Comparison of ENCODE assay signal across 10 cellular contexts in genomic region chr14:50530358-50530757, GRCh38. TPM values are rescaled to one million over a fixed set of nuclear protein-coding genes. Genes with fewer than 3 reads are reported as not detected.
DNase-seq lines count a peak whose midpoint lies in the region; ATAC-seq, FAIRE-seq and TF ChIP-seq lines count a peak whose summit lies in the region.
"Had no signal": no experiment of that assay in that cellular context is flagged by ENCODE, and none has a peak within 500 bp of the region (broad histone marks: within the 10 kb centered on the region; RNA-seq: fewer than 3 reads in every experiment).

No MANE protein-coding gene starts in this region.

- no peak overlapping the region for H3K23ac ChIP-seq in H1 (ENCODE audit: insufficient read length)

- no peak overlapping the region for H2BK5ac ChIP-seq in H1 (ENCODE audit: low read depth, low read length)

- intact Hi-C loops in Calu3 (cut with micrococcal nuclease; ENCODE audit: unreplicated experiment) (loop anchor here (5.0 to 10.0 kb wide), 4 partner anchors 88 to 666 kb away; partner anchors contain the start of genes CDKL1 and VCPKMT), PC-3 (cut with micrococcal nuclease) (loop anchor here (1.0 to 5.0 kb wide), 4 partner anchors 9 to 298 kb away; partner anchors contain the start of gene SOS2)

- H3K27ac ChIP-seq in PC-3 (ENCODE audit: low read length) = peak overlapping the region; percentile 72
- H3K27ac ChIP-seq in H1 (ENCODE audit: low read depth, low read length) = no peak overlapping the region
- H3K27ac ChIP-seq in osteoblast (ENCODE audit: low read depth, low read length) = peak overlapping the region; percentile 86

- no peak for TF ChIP-seq CTCF in Calu3 (IDR thresholded peaks at IDR 0.05; ENCODE audit: unreplicated experiment)
- no peak for TF ChIP-seq CTCF in PC-3 (conservative IDR thresholded peaks at IDR 0.05; ENCODE audit: low read depth, low read length)
- no peak for TF ChIP-seq CTCF in H1 (IDR thresholded peaks at IDR 0.05; ENCODE audit: control extremely low read depth in 1 of 3, insufficient read depth in 1 of 3, low read depth in 1 of 3, low read length in 3 of 3)
- TF ChIP-seq CTCF in osteoblast (IDR thresholded peaks at IDR 0.05; ENCODE audit: extremely low read depth, low read depth, low read length) = no peak

- H4K8ac ChIP-seq in H1 (ENCODE audit: extremely low read depth, insufficient read depth, low read length) = no peak overlapping the region

- CTCF ChIA-PET in Calu3 (lab: Charles Lee) (no interaction called here), PC-3 (lab: Charles Lee) (interaction anchor here (0.6 to 0.7 kb wide), 2 partner anchors 17 to 76 kb away, joined by 3 read pairs; no protein-coding TSS in a partner anchor), H1 (lab: Charles Lee; ENCODE audit: partially characterized antibody) (no interaction called here)

- H3K36me3 Mint-ChIP-seq in Calu3 (ENCODE audit: insufficient read depth, unreplicated experiment) = peaks cover 33% of the 10 kb centered on the region

- FAIRE-seq in H1 (lab: Jason Lieb, UNC) = no peak

- BruUV-seq in Calu3 (replicated peaks; lab: Mats Ljungman, UMichigan) (no TSS peak), PC-3 (replicated peaks; lab: Mats Ljungman, UMichigan) (no TSS peak)

- no peak for TF ChIP-seq POLR2A in H1 (IDR thresholded peaks at IDR 0.05; ENCODE audit: control extremely low read depth in 1 of 2, low read depth in 2 of 2, low read length in 2 of 2)

- H3K36me3 ChIP-seq in PC-3 (ENCODE audit: low read depth, low read length) = no peaks in the 10 kb centered on the region
- H3K36me3 ChIP-seq in H1 (ENCODE audit: control insufficient read depth in 2 of 4, insufficient read depth in 4 of 4, low read length in 3 of 4) = no peaks in the 10 kb centered on the region; a peak in 1 of 8 replicates
- H3K36me3 ChIP-seq in osteoblast (ENCODE audit: insufficient read depth, low read length) = no peaks in the 10 kb centered on the region

- H3F3A ChIP-seq in PC-3 (ENCODE audit: low read length, unreplicated experiment) = no peaks in the 10 kb centered on the region

- H3K9me2 ChIP-seq in PC-3 (replicated peaks; ENCODE audit: low read length) = no peaks in the 10 kb centered on the region

- H4K91ac ChIP-seq in H1 (replicated peaks; ENCODE audit: insufficient read length, low read length) = no peak overlapping the region

- H3K27me3 ChIP-seq in PC-3 (ENCODE audit: low read length) = no peaks in the 10 kb centered on the region
- no peaks in the 10 kb centered on the region for H3K27me3 ChIP-seq in H1 (replicated peaks in 1 of 4; ENCODE audit: control insufficient read depth in 3 of 4, extremely low read depth in 1 of 4, insufficient read depth in 3 of 4, low read length in 3 of 4)
- H3K27me3 ChIP-seq in osteoblast (ENCODE audit: insufficient read depth, low read length) = no peaks in the 10 kb centered on the region

- H3K79me1 ChIP-seq in H1 (ENCODE audit: low read depth, low read length) = no peaks in the 10 kb centered on the region

- H3K4me1 ChIP-seq in PC-3 (ENCODE audit: insufficient read depth, low read length) = peaks cover 50% of the 10 kb centered on the region
- peaks cover 0 to 6% (median 5%) of the 10 kb centered on the region in 4 experiments; a peak in 3 of 7 replicates for H3K4me1 ChIP-seq in H1 (replicated peaks in 1 of 4; ENCODE audit: control insufficient read depth in 3 of 4, insufficient read depth in 4 of 4, low read length in 3 of 4)
- H3K4me1 ChIP-seq in osteoblast (ENCODE audit: insufficient read depth, low read length) = peaks cover 33% of the 10 kb centered on the region

- H3K4me1 Mint-ChIP-seq in Calu3 (ENCODE audit: low read depth, unreplicated experiment) = peaks cover 39% of the 10 kb centered on the region

- H3K56ac ChIP-seq in H1 (replicated peaks; ENCODE audit: insufficient read length, low read depth, low read length) = no peak overlapping the region

- peak overlapping the region; percentile 95 for H3K9ac ChIP-seq in PC-3 (ENCODE audit: low read length)
- no peak overlapping the region for H3K9ac ChIP-seq in H1 (replicated peaks in 1 of 4; ENCODE audit: extremely low read depth in 1 of 4, low read depth in 3 of 4, low read length in 3 of 4)

- H4K20me1 ChIP-seq in PC-3 (ENCODE audit: low read length) = peaks cover 35% of the 10 kb centered on the region
- H4K20me1 ChIP-seq in H1 (replicated peaks in 1 of 2; ENCODE audit: control insufficient read depth in 1 of 2, insufficient read depth in 2 of 2, low read length in 2 of 2) = peaks cover 0 to 6% of the 10 kb centered on the region in 2 experiments
- H4K20me1 ChIP-seq in osteoblast (ENCODE audit: insufficient read depth, low read length) = peaks cover 8% of the 10 kb centered on the region

- H3K18ac ChIP-seq in H1 (ENCODE audit: extremely low read depth, low read length) = no peak overlapping the region

- peak overlapping the region; percentile 93 for H3K4me2 ChIP-seq in PC-3 (ENCODE audit: low read length)
- H3K4me2 ChIP-seq in H1 (ENCODE audit: insufficient read depth in 1 of 2, low read depth in 2 of 2, low read length in 2 of 2) = peak overlapping the region; percentile 77 to 88
- H3K4me2 ChIP-seq in osteoblast (ENCODE audit: insufficient read depth, low read length) = peak overlapping the region; percentile 87

- WGBS in H1 (ENCODE audit: extremely low coverage in 1 of 2, insufficient coverage in 1 of 2, insufficient read length in 1 of 2, insufficient replicate concordance in 2 of 2, low coverage in 1 of 2, low lambda C conversion rate in 2 of 2, missing lambda C conversion rate in 1 of 2), 2 experiments = 70% methylated on average over 1 of the region's 1 CpG; no CpG with 5 or more reads in 1 of the 2 experiments

- no peak overlapping the region for H4K5ac ChIP-seq in H1 (ENCODE audit: insufficient read length, low read depth, low read length)

- no peak for DNase-seq in Calu3
- DNase-seq in PC-3 = peak; percentile 81
- DNase-seq in H1 (ENCODE audit: low read depth in 1 of 2, low spot score in 2 of 2) = no peak
- DNase-seq in osteoblast (ENCODE audit: insufficient read length, low spot score, missing footprints) = peak; percentile 65
- no peak for DNase-seq in SKM-1 (lab: John Stamatoyannopoulos, UW; ENCODE audit: unreplicated experiment)
- no peak for DNase-seq in stimulated activated CD8-positive, alpha-beta memory T cell treated with anti-CD3 and anti-CD28 coated beads, Interleukin-4, amount 100 ng/mL, for 48 hours
- no peak for DNase-seq in NCI-H2029 (lab: John Stamatoyannopoulos, UW)
- DNase-seq: activated CD4-positive, CD25-positive, alpha-beta regulatory T cell treated with anti-CD3 and anti-CD28 coated beads, Interleukin-2, amount 50 U/mL, for 72 hours; KBM-7 had no signal

- no peak overlapping the region for H2AFZ ChIP-seq in PC-3 (ENCODE audit: low read length)
- H2AFZ ChIP-seq in H1 (ENCODE audit: low read length) = no peak overlapping the region
- no peak overlapping the region for H2AFZ ChIP-seq in osteoblast (ENCODE audit: low read length)

- no peak for TF ChIP-seq EP300 in H1 (IDR thresholded peaks at IDR 0.05; ENCODE audit: borderline replicate concordance in 1 of 2, low read depth in 2 of 2, low read length in 2 of 2)

- peaks cover 70% of the 10 kb centered on the region for H3K79me2 ChIP-seq in PC-3 (ENCODE audit: low read length)
- H3K79me2 ChIP-seq in H1 (ENCODE audit: control insufficient read depth in 1 of 2, insufficient read depth in 2 of 2, low read length in 2 of 2) = peaks cover 7 to 63% of the 10 kb centered on the region in 2 experiments
- peaks cover 71% of the 10 kb centered on the region for H3K79me2 ChIP-seq in osteoblast (ENCODE audit: insufficient read depth, low read length)

- no peak for TF ChIP-seq RAD21 in H1 (IDR thresholded peaks at IDR 0.05 in 1 of 2, conservative IDR thresholded peaks at IDR 0.05 in 1 of 2; ENCODE audit: low read depth in 2 of 2, low read length in 2 of 2)

- H2AK5ac ChIP-seq in H1 (ENCODE audit: low read depth, low read length) = no peak overlapping the region

- no peak overlapping the region for H2BK12ac ChIP-seq in H1 (ENCODE audit: low read depth, low read length)

- ATAC-seq in PC-3 (peak; percentile 14), GM18861 (IDR thresholded peaks at IDR 0.05; ENCODE audit: unreplicated experiment) (no peak)

- no peak overlapping the region for H2BK20ac ChIP-seq in H1 (ENCODE audit: low read length)

- no peak overlapping the region for H3K14ac ChIP-seq in H1 (ENCODE audit: insufficient read length)

- peaks cover 11% of the 10 kb centered on the region for H3K23me2 ChIP-seq in H1 (ENCODE audit: low read depth, low read length)

- H3K9me3 ChIP-seq in PC-3 (ENCODE audit: low read length) = no peaks in the 10 kb centered on the region
- H3K9me3 ChIP-seq in H1 (ENCODE audit: insufficient read depth in 2 of 2, low read depth in 1 of 2, low read length in 1 of 2) = no peaks in the 10 kb centered on the region
- no peaks in the 10 kb centered on the region for H3K9me3 ChIP-seq in osteoblast (ENCODE audit: low read depth, low read length)

- no peaks in the 10 kb centered on the region for H3K9me3 Mint-ChIP-seq in Calu3 (ENCODE audit: low read depth, unreplicated experiment)

- no peak overlapping the region for H2BK15ac ChIP-seq in H1 (ENCODE audit: low read length)

- H3K4ac ChIP-seq in H1 (replicated peaks; ENCODE audit: insufficient read length, low read depth, low read length) = no peak overlapping the region

- H3K27ac Mint-ChIP-seq in Calu3 (ENCODE audit: unreplicated experiment) = peak overlapping the region; percentile 13

- no peak overlapping the region for H2BK120ac ChIP-seq in H1 (replicated peaks; ENCODE audit: low read depth, low read length)

- peak overlapping the region; percentile 82 for H3K4me3 ChIP-seq in PC-3 (ENCODE audit: low read length)
- H3K4me3 ChIP-seq in H1 (ENCODE audit: extremely low read depth in 1 of 4, insufficient read depth in 2 of 4, low read depth in 3 of 4, low read length in 4 of 4) = peak overlapping the region in 2 of 4 experiments; percentile 75 to 91; a peak in 3 of 8 replicates
- H3K4me3 ChIP-seq in osteoblast (ENCODE audit: insufficient read depth, low read length) = peak overlapping the region; percentile 85

- H3K27me3 Mint-ChIP-seq in Calu3 (ENCODE audit: unreplicated experiment) = no peaks in the 10 kb centered on the region

- POLR2A ChIA-PET in PC-3 (lab: Charles Lee; ENCODE audit: unreplicated experiment) = interaction anchor here (0.6 to 0.8 kb wide), 2 partner anchors 30 to 77 kb away, joined by 3 to 8 read pairs; partner anchors contain the start of gene ATL1
- POLR2A ChIA-PET in H1 (lab: Charles Lee; ENCODE audit: partially characterized antibody) = no interaction called here

- peak overlapping the region; percentile 67 for H3K4me3 Mint-ChIP-seq in Calu3 (ENCODE audit: low read depth, unreplicated experiment)

RNA-seq across cellular contexts. Expression of gene MAP4K5, which starts 2.0 kb away (rescaled TPM):
- total RNA-seq in Calu3 (2022) = 67.4 and 69.0 TPM in 2 replicates
- 111 and 120 TPM in 2 replicates for total RNA-seq in PC-3 (2014; rRNA removed)
- total RNA-seq in H1 (2021; fragmentation: NEBNext Ultra II Directional; extraction: Animal tissue kit (Norgen Biotek cat#: 25700)) = 34.5 and 35.3 TPM in 2 replicates
- polyA plus RNA-seq in H1 (2011; rRNA removed) = 7.6 and 9.2 TPM in 2 replicates
- 12.8 TPM for polyA plus RNA-seq in H1 (2011; cell fraction: cytosol; rRNA removed)
- 20.2 TPM for polyA plus RNA-seq in H1 (2011; cell fraction: nucleus; rRNA removed)
- polyA plus RNA-seq in H1 (2012, experiment 1 of 2) = 9.0 to 16.8 TPM (median 12.9 TPM) in 4 replicates
- polyA plus RNA-seq in H1 (2012, experiment 2 of 2) = 0.92 TPM
- polyA plus RNA-seq in H1 (2013, experiment 1 of 2) = 19.2 TPM
- polyA plus RNA-seq in H1 (2013, experiment 2 of 2) = 18.2 TPM
- polyA minus RNA-seq in H1 (2011; rRNA and poly(A)+ RNA removed) = 9.2 and 12.0 TPM in 2 replicates
- 13.9 TPM for polyA minus RNA-seq in H1 (2011; cell fraction: cytosol; rRNA and poly(A)+ RNA removed)
- polyA minus RNA-seq in H1 (2011; cell fraction: nucleus; rRNA and poly(A)+ RNA removed) = 43.1 TPM
- 105 and 134 TPM in 2 replicates for total RNA-seq in osteoblast

RNA-seq across cellular contexts. Expression of gene ATL1, which starts 29.6 kb away (rescaled TPM):
- total RNA-seq in Calu3 (2022) (3.1 and 4.9 TPM in 2 replicates), PC-3 (2014; rRNA removed) (0.63 and 1.3 TPM in 2 replicates), osteoblast (6.5 and 8.5 TPM in 2 replicates)
- total RNA-seq in H1 (2021; fragmentation: NEBNext Ultra II Directional; extraction: Animal tissue kit (Norgen Biotek cat#: 25700)) = 4.2 and 5.9 TPM in 2 replicates
- 2.1 and 4.0 TPM in 2 replicates for polyA plus RNA-seq in H1 (2011; rRNA removed)
- 4.3 TPM for polyA plus RNA-seq in H1 (2011; cell fraction: cytosol; rRNA removed)
- 3.4 TPM for polyA plus RNA-seq in H1 (2011; cell fraction: nucleus; rRNA removed)
- 3.9 to 5.0 TPM (median 4.6 TPM) in 4 replicates for polyA plus RNA-seq in H1 (2012, experiment 1 of 2)
- 0.38 TPM for polyA plus RNA-seq in H1 (2012, experiment 2 of 2)
- 4.5 TPM for polyA plus RNA-seq in H1 (2013, experiment 1 of 2)
- 5.7 TPM for polyA plus RNA-seq in H1 (2013, experiment 2 of 2)
- 6.0 and 7.2 TPM in 2 replicates for polyA minus RNA-seq in H1 (2011; rRNA and poly(A)+ RNA removed)
- 6.2 TPM for polyA minus RNA-seq in H1 (2011; cell fraction: cytosol; rRNA and poly(A)+ RNA removed)
- 8.5 TPM for polyA minus RNA-seq in H1 (2011; cell fraction: nucleus; rRNA and poly(A)+ RNA removed)

Comparison
In these comparisons a context has a peak if more than half of its experiments do, and no peak if none do; other contexts are left out.
1. DNase-seq: peak in PC-3 (single experiment) and osteoblast (single experiment); none in Calu3 (single experiment), H1 (0 of 2), SKM-1 (single experiment), stimulated activated CD8-positive, alpha-beta memory T cell treated with anti-CD3 and anti-CD28 coated beads, Interleukin-4, amount 100 ng/mL, for 48 hours (single experiment) and NCI-H2029 (single experiment).
2. Peak in every context shown above with its lines, with median percentiles within 50 percentile points of each other: H3K4me2 ChIP-seq.